In the genomic region with DNA sequence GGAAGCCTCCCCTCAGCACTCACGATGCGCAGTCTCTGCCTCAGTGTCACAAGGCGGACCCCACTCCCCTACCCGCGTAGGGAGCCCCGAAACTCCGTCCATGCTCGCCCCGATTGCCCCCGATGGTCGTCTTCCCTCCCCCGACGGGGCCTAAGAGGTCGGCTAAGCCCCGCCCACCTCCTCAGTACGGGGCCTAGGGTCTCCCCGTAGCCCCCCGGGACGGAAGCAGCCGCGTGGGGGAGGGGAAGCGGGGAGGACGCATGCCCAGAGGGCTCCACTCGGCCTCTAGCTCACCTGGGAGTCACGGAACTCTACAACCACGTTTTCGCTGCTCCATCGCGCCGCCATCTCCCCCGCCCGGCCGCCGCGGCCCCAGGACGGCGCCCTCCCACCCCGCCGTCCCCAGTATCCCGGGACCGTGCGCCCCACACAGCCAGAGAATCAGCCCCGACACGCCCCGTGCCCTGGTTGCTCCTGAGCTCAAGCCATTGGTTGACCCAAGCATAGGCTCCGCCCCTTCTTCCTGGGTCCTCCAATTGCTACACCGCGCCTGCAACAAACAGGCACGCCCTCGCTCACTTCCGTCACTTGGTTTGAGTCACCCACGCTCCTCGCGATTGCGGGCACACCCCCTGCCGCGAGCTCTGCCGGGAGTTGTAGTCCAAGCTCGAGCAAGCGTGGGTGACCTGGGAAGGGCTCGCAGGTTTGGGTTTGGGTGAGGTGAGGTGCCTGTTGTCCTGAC, we compare ENCODE assay signal across 8 cellular contexts. TPM values are rescaled to one million over a fixed set of nuclear protein-coding genes. Genes with fewer than 3 reads are reported as not detected.
DNase-seq lines count a peak whose midpoint lies in the region; ATAC-seq and TF ChIP-seq lines count a peak whose summit lies in the region.

A gene with protein sequence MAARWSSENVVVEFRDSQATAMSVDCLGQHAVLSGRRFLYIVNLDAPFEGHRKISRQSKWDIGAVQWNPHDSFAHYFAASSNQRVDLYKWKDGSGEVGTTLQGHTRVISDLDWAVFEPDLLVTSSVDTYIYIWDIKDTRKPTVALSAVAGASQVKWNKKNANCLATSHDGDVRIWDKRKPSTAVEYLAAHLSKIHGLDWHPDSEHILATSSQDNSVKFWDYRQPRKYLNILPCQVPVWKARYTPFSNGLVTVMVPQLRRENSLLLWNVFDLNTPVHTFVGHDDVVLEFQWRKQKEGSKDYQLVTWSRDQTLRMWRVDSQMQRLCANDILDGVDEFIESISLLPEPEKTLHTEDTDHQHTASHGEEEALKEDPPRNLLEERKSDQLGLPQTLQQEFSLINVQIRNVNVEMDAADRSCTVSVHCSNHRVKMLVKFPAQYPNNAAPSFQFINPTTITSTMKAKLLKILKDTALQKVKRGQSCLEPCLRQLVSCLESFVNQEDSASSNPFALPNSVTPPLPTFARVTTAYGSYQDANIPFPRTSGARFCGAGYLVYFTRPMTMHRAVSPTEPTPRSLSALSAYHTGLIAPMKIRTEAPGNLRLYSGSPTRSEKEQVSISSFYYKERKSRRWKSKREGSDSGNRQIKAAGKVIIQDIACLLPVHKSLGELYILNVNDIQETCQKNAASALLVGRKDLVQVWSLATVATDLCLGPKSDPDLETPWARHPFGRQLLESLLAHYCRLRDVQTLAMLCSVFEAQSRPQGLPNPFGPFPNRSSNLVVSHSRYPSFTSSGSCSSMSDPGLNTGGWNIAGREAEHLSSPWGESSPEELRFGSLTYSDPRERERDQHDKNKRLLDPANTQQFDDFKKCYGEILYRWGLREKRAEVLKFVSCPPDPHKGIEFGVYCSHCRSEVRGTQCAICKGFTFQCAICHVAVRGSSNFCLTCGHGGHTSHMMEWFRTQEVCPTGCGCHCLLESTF (minus strand): TSS at position 454 of the 742 bp plus-strand sequence. CDS start 106 bp downstream, at position 348.

- H3K27ac ChIP-seq in RWPE2 (ENCODE audit: poor library complexity, severe bottlenecking), result peak within 1 kb of the TSS; percentile 41

- H3K4me3 Mint-ChIP-seq in activated T-helper 2 cell treated with anti-CD3 and anti-CD28 coated beads, Interferon-gamma antibody, Interleukin-2, Interleukin-4, amounts not matched to agents 10 μg/mL and 5 μg/mL and 100 μg/mL, durations not matched to agents 14 hours and 24 hours and 36 hours (ENCODE audit: low read depth), result peak within 1 kb of the TSS; percentile 91
- H3K4me3 Mint-ChIP-seq in natural killer cell, result peak within 1 kb of the TSS; percentile 94

- no peaks in the 10 kb centered on the region for H3K27me3 Mint-ChIP-seq in activated T-helper 2 cell treated with anti-CD3 and anti-CD28 coated beads, Interferon-gamma antibody, Interleukin-2, Interleukin-4, amounts not matched to agents 10 μg/mL and 5 μg/mL and 100 μg/mL, durations not matched to agents 14 hours and 24 hours and 36 hours (ENCODE audit: low read depth)
- no peaks in the 10 kb centered on the region for H3K27me3 Mint-ChIP-seq in natural killer cell (ENCODE audit: low read depth in 2 of 2)

- peaks cover 7% of the 10 kb centered on the region for H3K4me1 Mint-ChIP-seq in activated T-helper 2 cell treated with anti-CD3 and anti-CD28 coated beads, Interferon-gamma antibody, Interleukin-2, Interleukin-4, amounts not matched to agents 10 μg/mL and 5 μg/mL and 100 μg/mL, durations not matched to agents 14 hours and 24 hours and 36 hours (ENCODE audit: low read depth)
- peaks cover 3 to 7% of the 10 kb centered on the region in 2 donors for H3K4me1 Mint-ChIP-seq in natural killer cell

- H3K27ac Mint-ChIP-seq in activated T-helper 2 cell treated with anti-CD3 and anti-CD28 coated beads, Interferon-gamma antibody, Interleukin-2, Interleukin-4, amounts not matched to agents 10 μg/mL and 5 μg/mL and 100 μg/mL, durations not matched to agents 14 hours and 24 hours and 36 hours, result peak within 1 kb of the TSS; percentile 92
- H3K27ac Mint-ChIP-seq in natural killer cell, result peak within 1 kb of the TSS; percentile 79 to 82

- peak; percentile 99 for ATAC-seq in RWPE2 (ENCODE audit: low read depth)
- peak; percentile 98 to 100 (median 98) for ATAC-seq in natural killer cell

- peaks cover 2% of the 10 kb centered on the region for H3K36me3 Mint-ChIP-seq in activated T-helper 2 cell treated with anti-CD3 and anti-CD28 coated beads, Interferon-gamma antibody, Interleukin-2, Interleukin-4, amounts not matched to agents 10 μg/mL and 5 μg/mL and 100 μg/mL, durations not matched to agents 14 hours and 24 hours and 36 hours (ENCODE audit: low read depth)
- H3K36me3 Mint-ChIP-seq in natural killer cell, result no peaks in the 10 kb centered on the region

- H3K4me1 ChIP-seq in RWPE2 (ENCODE audit: insufficient read depth, poor library complexity, severe bottlenecking), result peaks cover 4% of the 10 kb centered on the region

- intact Hi-C loops in activated T-helper 2 cell treated with anti-CD3 and anti-CD28 coated beads, Interferon-gamma antibody, Interleukin-2, Interleukin-4, amounts not matched to agents 10 μg/mL and 5 μg/mL and 100 μg/mL, durations not matched to agents 14 hours and 24 hours and 36 hours (cut with micrococcal nuclease), result loop anchor here (1.0 to 2.0 kb wide), 4 partner anchors 13 to 284 kb away; a partner anchor contains a TSS
- intact Hi-C loops in natural killer cell (cut with micrococcal nuclease), result loop anchor here (1.0 to 10.0 kb wide), 3 partner anchors 13 to 280 kb away; a partner anchor contains a TSS

- 0 out of 2 replicates have a peak, but pooled peaks cover 4% of the 10 kb centered on the region for H3K36me3 ChIP-seq in RWPE2 (ENCODE audit: low read depth)

- TF ChIP-seq CTCF in RWPE2 (IDR thresholded peaks at IDR 0.05; ENCODE audit: poor library complexity, severe bottlenecking) (no peak), fibroblast of mammary gland (conservative IDR thresholded peaks at IDR 0.05; ENCODE audit: control insufficient read depth, insufficient read depth, low read depth, low read length) (no peak), natural killer cell (IDR thresholded peaks at IDR 0.05) (no peak)

- DNase-seq in EH (ENCODE audit: low read depth), result peak; percentile 100
- peak; percentile 99 for DNase-seq in H4 (ENCODE audit: low spot score)
- DNase-seq in LoVo (ENCODE audit: low spot score), result peak; percentile 100
- DNase-seq in RWPE2 (ENCODE audit: low spot score), result peak; percentile 100
- peak; percentile 99 for DNase-seq in activated T-helper 2 cell treated with anti-CD3 and anti-CD28 coated beads, Interferon-gamma antibody, Interleukin-2, Interleukin-4, amounts not matched to agents 10 μg/mL and 5 μg/mL and 100 μg/mL, durations not matched to agents 14 hours and 24 hours and 36 hours (ENCODE audit: low spot score)
- DNase-seq in fibroblast of mammary gland (ENCODE audit: low read depth), result peak; percentile 99
- DNase-seq in natural killer cell, result peak; percentile 97
- peak; percentile 99 for DNase-seq in stimulated activated naive CD4-positive, alpha-beta T cell treated with Interleukin-2 at 50 U/mL for 16 hours (lab: John Stamatoyannopoulos, UW)

- H3K9me3 ChIP-seq in RWPE2 (ENCODE audit: severe bottlenecking), result no peaks in the 10 kb centered on the region

- no peaks in the 10 kb centered on the region for H3K9me3 Mint-ChIP-seq in activated T-helper 2 cell treated with anti-CD3 and anti-CD28 coated beads, Interferon-gamma antibody, Interleukin-2, Interleukin-4, amounts not matched to agents 10 μg/mL and 5 μg/mL and 100 μg/mL, durations not matched to agents 14 hours and 24 hours and 36 hours
- H3K9me3 Mint-ChIP-seq in natural killer cell, result no peaks in the 10 kb centered on the region

- no peaks in the 10 kb centered on the region for H3K27me3 ChIP-seq in RWPE2 (ENCODE audit: insufficient read depth, poor library complexity, severe bottlenecking)

- H3K4me3 ChIP-seq in RWPE2 (ENCODE audit: severe bottlenecking), result peak within 1 kb of the TSS; percentile 81
- H3K4me3 ChIP-seq in fibroblast of mammary gland (ENCODE audit: control insufficient read depth, low read depth, low read length), result peak within 1 kb of the TSS; percentile 97

RNA-seq across cellular contexts. Expression of the gene that starts here (rescaled TPM):
- 6.5 and 21.7 TPM in 2 replicates for total RNA-seq in H4 (2014; rRNA removed; shearing (Covaris generic))
- 83.9 and 92.0 TPM in 2 replicates for total RNA-seq in activated T-helper 2 cell treated with anti-CD3 and anti-CD28 coated beads, Interferon-gamma antibody, Interleukin-2, Interleukin-4, amounts not matched to agents 10 μg/mL and 5 μg/mL and 100 μg/mL, durations not matched to agents 14 hours and 24 hours and 36 hours
- total RNA-seq in natural killer cell, result 10 to 100 TPM; 60.5 to 83.7 (median 73.2) TPM

Comparison
In these comparisons a context has a peak if more than half of its experiments do, and no peak if none do; other contexts are left out.
1. Peak in every context shown above with its lines: DNase-seq, ATAC-seq, H3K4me3 ChIP-seq and H3K27ac ChIP-seq.